1 cellular context compared by ENCODE assay signal in genomic region chr19:16887353-16888265, GRCh38.
TF ChIP-seq lines count a peak whose summit lies in the region.

No MANE protein-coding gene starts in this region.

TF ChIP-seq in K562, 482 proteins besides CTCF, POLR2A, EP300 and RAD21 (continued from another document and continues in another):
- TF ChIP-seq MNT (conservative IDR thresholded peaks at IDR 0.05) = peak in 1 of 2 experiments; percentile 54; a peak in 1 of 4 replicates
- peak; percentile 68 for TF ChIP-seq CBFA2T3 (IDR thresholded peaks at IDR 0.05)
- TF ChIP-seq TCF3 (CRISPR knock-in tag; IDR thresholded peaks at IDR 0.05) = peak; percentile 53; the same call in 1 of the 2 replicates
- TF ChIP-seq AFF1 (IDR thresholded peaks at IDR 0.05; ENCODE audit: low read depth in 1 of 2, partially characterized antibody in 2 of 2) = no peak
- no peak for TF ChIP-seq HOXB6 (CRISPR knock-in tag; IDR thresholded peaks at IDR 0.05; ENCODE audit: borderline replicate concordance)
- TF ChIP-seq HDAC8 (tag; IDR thresholded peaks at IDR 0.05) = no peak; the same call in 1 of the 2 replicates
- TF ChIP-seq TAL1 (IDR thresholded peaks at IDR 0.05) = peak; percentile 28; the same call in 1 of the 2 replicates
- TF ChIP-seq NFIC (IDR thresholded peaks at IDR 0.05) = no peak
- TF ChIP-seq NR2C1 (IDR thresholded peaks at IDR 0.05) = peak; percentile 91
- TF ChIP-seq NR2C1 (tag; IDR thresholded peaks at IDR 0.05) = peak; percentile 90
- TF ChIP-seq MGA (IDR thresholded peaks at IDR 0.05) = peak; percentile 13; the same call in 1 of the 2 replicates
- TF ChIP-seq ARID1B (IDR thresholded peaks at IDR 0.05) = peak; percentile 81
- TF ChIP-seq SMARCA4 (IDR thresholded peaks at IDR 0.05) = peak; percentile 69
- 0 out of 2 replicates have a peak, but pooled peaks have one; percentile 26 for TF ChIP-seq ZSCAN32 (CRISPR knock-in tag; IDR thresholded peaks at IDR 0.05)
- peak; percentile 70 for TF ChIP-seq BRD9 (IDR thresholded peaks at IDR 0.05; ENCODE audit: low read depth, partially characterized antibody)
- TF ChIP-seq NFE2 (IDR thresholded peaks at IDR 0.05; ENCODE audit: low read depth) = peak; percentile 82
- TF ChIP-seq TEAD4 (IDR thresholded peaks at IDR 0.05; ENCODE audit: low read length) = peak; percentile 50; the same call in 1 of the 2 replicates
- TF ChIP-seq TEAD4 (CRISPR knock-in tag; IDR thresholded peaks at IDR 0.05; ENCODE audit: borderline replicate concordance) = no peak
- TF ChIP-seq BACH1 (tag; IDR thresholded peaks at IDR 0.05) = 0 out of 2 replicates have a peak, but pooled peaks have one; percentile 17
- no peak for TF ChIP-seq ZNF174 (CRISPR knock-in tag; IDR thresholded peaks at IDR 0.05)
- peak; percentile 41 for TF ChIP-seq CREM (IDR thresholded peaks at IDR 0.05; ENCODE audit: low read depth)
- peak; percentile 74; the same call in 1 of the 2 replicates for TF ChIP-seq ZKSCAN8 (CRISPR knock-in tag; IDR thresholded peaks at IDR 0.05)
- TF ChIP-seq SUPT5H (IDR thresholded peaks at IDR 0.05) = peak; percentile 87
- TF ChIP-seq ZNF134 (CRISPR knock-in tag; conservative IDR thresholded peaks at IDR 0.05) = no peak
- no peak; the same call in 1 of the 2 replicates for TF ChIP-seq ZNF239 (CRISPR knock-in tag; IDR thresholded peaks at IDR 0.05)
- peak; percentile 31; the same call in 1 of the 2 replicates for TF ChIP-seq L3MBTL2 (IDR thresholded peaks at IDR 0.05)
- TF ChIP-seq ZBTB26 (CRISPR knock-in tag; IDR thresholded peaks at IDR 0.05) = 0 out of 2 replicates have a peak, but pooled peaks have one; percentile 14
- no peak for TF ChIP-seq PURB (CRISPR knock-in tag; IDR thresholded peaks at IDR 0.05; ENCODE audit: low read depth)
- 0 out of 4 replicates have a peak, but pooled peaks have one; percentile 10 to 57 for TF ChIP-seq UBTF (IDR thresholded peaks at IDR 0.05; ENCODE audit: borderline replicate concordance in 1 of 2, low read depth in 2 of 2, low read length in 2 of 2)
- 0 out of 2 replicates have a peak, but pooled peaks have one; percentile 12 for TF ChIP-seq MAFG (tag; conservative IDR thresholded peaks at IDR 0.05)
- TF ChIP-seq NRF1 (conservative IDR thresholded peaks at IDR 0.05 in 1 of 2, IDR thresholded peaks at IDR 0.05 in 1 of 2) = peak; percentile 31 to 54; a peak in 3 of 4 replicates
- TF ChIP-seq CEBPG (CRISPR knock-in tag; IDR thresholded peaks at IDR 0.05) = no peak
- no peak for TF ChIP-seq CEBPG (tag; conservative IDR thresholded peaks at IDR 0.05 in 1 of 2, IDR thresholded peaks at IDR 0.05 in 1 of 2)
- peak; percentile 77 for TF ChIP-seq TBP (optimal IDR thresholded peaks at IDR 0.05; ENCODE audit: low read depth, low read length)
- peak; percentile 52 for TF ChIP-seq HDAC3 (IDR thresholded peaks at IDR 0.05; ENCODE audit: borderline replicate concordance, partially characterized antibody)
- TF ChIP-seq POLR2H (tag; IDR thresholded peaks at IDR 0.05; ENCODE audit: low read depth) = peak; percentile 78
- no peak for TF ChIP-seq TCF7L2 (IDR thresholded peaks at IDR 0.05; ENCODE audit: low read depth, low read length)
- TF ChIP-seq PKNOX1 (IDR thresholded peaks at IDR 0.05) = peak; percentile 3; the same call in 1 of the 2 replicates
